ENCODE assay signal across 7 cellular contexts in genomic region chr6:34249469-34250370, GRCh38. TPM values are rescaled to one million over a fixed set of nuclear protein-coding genes. Genes with fewer than 3 reads are reported as not detected.
A peak's percentile ranks its signal among the peaks of the same experiment; 100 is the strongest.
DNase-seq lines count a peak whose midpoint lies in the region; ATAC-seq and TF ChIP-seq lines count a peak whose summit lies in the region.

No MANE protein-coding gene starts in this region.

- TF ChIP-seq POLR2A in gastrocnemius medialis (IDR thresholded peaks at IDR 0.05) = no peak

- in situ Hi-C loops in gastrocnemius medialis (cut with MboI; ENCODE audit: low sequenced_read_pairs in 4 of 4) = loop anchor here (5.0 to 25.0 kb wide), 4 partner anchors 153 to 363 kb away; no protein-coding TSS in a partner anchor

- H3K4me3 ChIP-seq in heart right ventricle = peak overlapping the region; percentile 42 to 96 (median 86)
- peak overlapping the region; percentile 86 to 94 (median 88) for H3K4me3 ChIP-seq in gastrocnemius medialis

- TF ChIP-seq CTCF in VCaP (conservative IDR thresholded peaks at IDR 0.05) (no peak; the same call in 1 of the 2 replicates), heart right ventricle (IDR thresholded peaks at IDR 0.05) (no peak), gastrocnemius medialis (IDR thresholded peaks at IDR 0.05 in 4 of 5, conservative IDR thresholded peaks at IDR 0.05 in 1 of 5) (no peak)

- ATAC-seq in GM18907 (IDR thresholded peaks at IDR 0.05; ENCODE audit: unreplicated experiment) (peak; percentile 25), HG02763 (IDR thresholded peaks at IDR 0.05; ENCODE audit: unreplicated experiment) (peak; percentile 19), heart right ventricle (peak in 7 of 8 donors; percentile 31 to 70 (median 41)), gastrocnemius medialis (peak; percentile 28 to 37)

- 40 to 44% methylated on average over 19 to 20 of the region's 20 CpGs for WGBS in heart right ventricle, 2 donors

- peak overlapping the region; percentile 96 for H3K27ac ChIP-seq in VCaP
- H3K27ac ChIP-seq in heart right ventricle = peak overlapping the region; percentile 68 to 98 (median 95)
- peak overlapping the region; percentile 88 to 95 (median 93) for H3K27ac ChIP-seq in gastrocnemius medialis

- intact Hi-C loops in heart right ventricle (cut with DNase I) (loop anchor here (1.0 to 10.0 kb wide), 15 partner anchors 25 to 358 kb away; partner anchors contain the start of gene NUDT3 (in 7 of the 10)), gastrocnemius medialis (cut with DNase I; ENCODE audit: low total_unique reads) (loop anchor here (1.0 to 5.0 kb wide), 6 partner anchors 27 to 408 kb away; partner anchors contain the start of gene NUDT3)

- H3K4me1 ChIP-seq in heart right ventricle = peaks cover 1 to 31% (median 20%) of the 10 kb centered on the region in 9 donors
- peaks cover 11 to 12% of the 10 kb centered on the region in 2 donors for H3K4me1 ChIP-seq in gastrocnemius medialis

- H3K36me3 ChIP-seq in heart right ventricle (peaks cover 0 to 6% (median 0%) of the 10 kb centered on the region in 9 donors), gastrocnemius medialis (no peaks in the 10 kb centered on the region)

- H3K27me3 ChIP-seq in heart right ventricle = no peaks in the 10 kb centered on the region
- no peaks in the 10 kb centered on the region for H3K27me3 ChIP-seq in gastrocnemius medialis

- DNase-seq in heart right ventricle (no peak), gastrocnemius medialis (no peak), SIG-M5 treated with dmso at 0.1 percent for 504 hours (lab: John Stamatoyannopoulos, UW; ENCODE audit: unreplicated experiment) (no peak), Kasumi-1 (lab: John Stamatoyannopoulos, UW) (no peak)

- H3K9me3 ChIP-seq in heart right ventricle (no peaks in the 10 kb centered on the region), gastrocnemius medialis (no peaks in the 10 kb centered on the region)

RNA-seq across cellular contexts. Expression of gene SMIM29, which starts 0.9 kb away (rescaled TPM):
- total RNA-seq in heart right ventricle = 10 to 100 TPM; 16.0 to 29.1 (median 24.2) TPM
- polyA plus RNA-seq in heart right ventricle = 10 to 100 TPM; 51.5 to 78.2 TPM
- 10 to 100 TPM; 21.4 to 39.5 (median 33.4) TPM for total RNA-seq in gastrocnemius medialis

RNA-seq across cellular contexts. Expression of gene HMGA1, which starts 13.0 kb away (rescaled TPM):
- 10 to 100 TPM; 33.9 to 54.9 (median 41.3) TPM for total RNA-seq in heart right ventricle
- 10 to 100 TPM; 14.2 to 41.0 TPM for polyA plus RNA-seq in heart right ventricle
- total RNA-seq in gastrocnemius medialis = 100 to 1,000 TPM in 3 of 4 donors, 10 to 100 TPM in 1; 74.1 to 163 (median 154) TPM
